In the genomic region with DNA sequence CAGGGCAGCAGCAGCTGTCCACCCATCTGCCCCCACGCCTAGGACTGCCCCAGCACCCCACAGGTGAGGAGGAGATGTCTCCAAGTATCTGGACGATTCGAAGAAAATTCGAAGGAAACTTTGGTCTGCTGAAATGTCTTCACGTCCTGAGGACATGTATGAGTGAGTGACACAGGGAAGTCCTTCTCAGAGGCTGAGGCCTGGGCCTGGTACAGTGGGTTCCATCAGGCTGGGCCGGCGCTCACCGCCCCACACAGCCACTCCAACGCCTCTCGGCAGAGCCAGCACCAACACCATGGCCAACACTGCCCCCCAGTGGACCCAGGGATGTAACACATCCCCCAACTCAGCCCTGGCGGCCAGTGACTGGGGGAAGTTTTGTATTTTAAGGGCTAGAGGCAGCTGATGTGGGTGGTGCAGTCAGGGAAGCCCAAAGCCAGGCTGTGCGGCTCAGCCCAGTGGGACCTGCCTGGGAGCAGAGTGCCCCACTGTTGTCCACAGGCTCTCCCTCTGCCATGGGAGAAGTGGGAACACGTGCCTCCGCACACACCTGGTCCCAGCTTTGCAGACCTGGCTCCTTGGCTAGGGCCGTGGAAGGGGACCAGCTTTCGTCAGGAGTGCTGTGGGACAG, we compare ENCODE assay signal across 1 cellular context.
TF ChIP-seq lines count a peak whose summit lies in the region.

No MANE protein-coding gene starts in this region.

TF ChIP-seq in HepG2, 621 proteins besides CTCF, POLR2A, EP300 and RAD21 (continued from another document and continues in another):
- TF ChIP-seq ZNF260 (CRISPR knock-in tag; IDR thresholded peaks at IDR 0.05; ENCODE audit: borderline replicate concordance, low read depth): no peak
- TF ChIP-seq, protein P1, sequence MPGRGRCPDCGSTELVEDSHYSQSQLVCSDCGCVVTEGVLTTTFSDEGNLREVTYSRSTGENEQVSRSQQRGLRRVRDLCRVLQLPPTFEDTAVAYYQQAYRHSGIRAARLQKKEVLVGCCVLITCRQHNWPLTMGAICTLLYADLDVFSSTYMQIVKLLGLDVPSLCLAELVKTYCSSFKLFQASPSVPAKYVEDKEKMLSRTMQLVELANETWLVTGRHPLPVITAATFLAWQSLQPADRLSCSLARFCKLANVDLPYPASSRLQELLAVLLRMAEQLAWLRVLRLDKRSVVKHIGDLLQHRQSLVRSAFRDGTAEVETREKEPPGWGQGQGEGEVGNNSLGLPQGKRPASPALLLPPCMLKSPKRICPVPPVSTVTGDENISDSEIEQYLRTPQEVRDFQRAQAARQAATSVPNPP (CRISPR knock-in tag; IDR thresholded peaks at IDR 0.05): no peak
- TF ChIP-seq, protein P2, sequence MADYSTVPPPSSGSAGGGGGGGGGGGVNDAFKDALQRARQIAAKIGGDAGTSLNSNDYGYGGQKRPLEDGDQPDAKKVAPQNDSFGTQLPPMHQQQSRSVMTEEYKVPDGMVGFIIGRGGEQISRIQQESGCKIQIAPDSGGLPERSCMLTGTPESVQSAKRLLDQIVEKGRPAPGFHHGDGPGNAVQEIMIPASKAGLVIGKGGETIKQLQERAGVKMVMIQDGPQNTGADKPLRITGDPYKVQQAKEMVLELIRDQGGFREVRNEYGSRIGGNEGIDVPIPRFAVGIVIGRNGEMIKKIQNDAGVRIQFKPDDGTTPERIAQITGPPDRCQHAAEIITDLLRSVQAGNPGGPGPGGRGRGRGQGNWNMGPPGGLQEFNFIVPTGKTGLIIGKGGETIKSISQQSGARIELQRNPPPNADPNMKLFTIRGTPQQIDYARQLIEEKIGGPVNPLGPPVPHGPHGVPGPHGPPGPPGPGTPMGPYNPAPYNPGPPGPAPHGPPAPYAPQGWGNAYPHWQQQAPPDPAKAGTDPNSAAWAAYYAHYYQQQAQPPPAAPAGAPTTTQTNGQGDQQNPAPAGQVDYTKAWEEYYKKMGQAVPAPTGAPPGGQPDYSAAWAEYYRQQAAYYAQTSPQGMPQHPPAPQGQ (CRISPR knock-in tag; IDR thresholded peaks at IDR 0.05; ENCODE audit: borderline replicate concordance): no peak
- peak; percentile 76 for TF ChIP-seq RXRA (CRISPR knock-in tag; IDR thresholded peaks at IDR 0.05)
- no peak for TF ChIP-seq ZNF878 (CRISPR knock-in tag; IDR thresholded peaks at IDR 0.05)
- TF ChIP-seq, protein P3, sequence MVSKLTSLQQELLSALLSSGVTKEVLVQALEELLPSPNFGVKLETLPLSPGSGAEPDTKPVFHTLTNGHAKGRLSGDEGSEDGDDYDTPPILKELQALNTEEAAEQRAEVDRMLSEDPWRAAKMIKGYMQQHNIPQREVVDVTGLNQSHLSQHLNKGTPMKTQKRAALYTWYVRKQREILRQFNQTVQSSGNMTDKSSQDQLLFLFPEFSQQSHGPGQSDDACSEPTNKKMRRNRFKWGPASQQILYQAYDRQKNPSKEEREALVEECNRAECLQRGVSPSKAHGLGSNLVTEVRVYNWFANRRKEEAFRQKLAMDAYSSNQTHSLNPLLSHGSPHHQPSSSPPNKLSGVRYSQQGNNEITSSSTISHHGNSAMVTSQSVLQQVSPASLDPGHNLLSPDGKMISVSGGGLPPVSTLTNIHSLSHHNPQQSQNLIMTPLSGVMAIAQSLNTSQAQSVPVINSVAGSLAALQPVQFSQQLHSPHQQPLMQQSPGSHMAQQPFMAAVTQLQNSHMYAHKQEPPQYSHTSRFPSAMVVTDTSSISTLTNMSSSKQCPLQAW (CRISPR knock-in tag; IDR thresholded peaks at IDR 0.05): 0 out of 2 replicates have a peak, but pooled peaks have one; percentile 40
- no peak for TF ChIP-seq HNF4G (IDR thresholded peaks at IDR 0.05; ENCODE audit: borderline replicate concordance, low read depth, low read length)
- TF ChIP-seq HNF4G (CRISPR knock-in tag; IDR thresholded peaks at IDR 0.05; ENCODE audit: borderline replicate concordance, low read depth): no peak
- TF ChIP-seq, protein P4, sequence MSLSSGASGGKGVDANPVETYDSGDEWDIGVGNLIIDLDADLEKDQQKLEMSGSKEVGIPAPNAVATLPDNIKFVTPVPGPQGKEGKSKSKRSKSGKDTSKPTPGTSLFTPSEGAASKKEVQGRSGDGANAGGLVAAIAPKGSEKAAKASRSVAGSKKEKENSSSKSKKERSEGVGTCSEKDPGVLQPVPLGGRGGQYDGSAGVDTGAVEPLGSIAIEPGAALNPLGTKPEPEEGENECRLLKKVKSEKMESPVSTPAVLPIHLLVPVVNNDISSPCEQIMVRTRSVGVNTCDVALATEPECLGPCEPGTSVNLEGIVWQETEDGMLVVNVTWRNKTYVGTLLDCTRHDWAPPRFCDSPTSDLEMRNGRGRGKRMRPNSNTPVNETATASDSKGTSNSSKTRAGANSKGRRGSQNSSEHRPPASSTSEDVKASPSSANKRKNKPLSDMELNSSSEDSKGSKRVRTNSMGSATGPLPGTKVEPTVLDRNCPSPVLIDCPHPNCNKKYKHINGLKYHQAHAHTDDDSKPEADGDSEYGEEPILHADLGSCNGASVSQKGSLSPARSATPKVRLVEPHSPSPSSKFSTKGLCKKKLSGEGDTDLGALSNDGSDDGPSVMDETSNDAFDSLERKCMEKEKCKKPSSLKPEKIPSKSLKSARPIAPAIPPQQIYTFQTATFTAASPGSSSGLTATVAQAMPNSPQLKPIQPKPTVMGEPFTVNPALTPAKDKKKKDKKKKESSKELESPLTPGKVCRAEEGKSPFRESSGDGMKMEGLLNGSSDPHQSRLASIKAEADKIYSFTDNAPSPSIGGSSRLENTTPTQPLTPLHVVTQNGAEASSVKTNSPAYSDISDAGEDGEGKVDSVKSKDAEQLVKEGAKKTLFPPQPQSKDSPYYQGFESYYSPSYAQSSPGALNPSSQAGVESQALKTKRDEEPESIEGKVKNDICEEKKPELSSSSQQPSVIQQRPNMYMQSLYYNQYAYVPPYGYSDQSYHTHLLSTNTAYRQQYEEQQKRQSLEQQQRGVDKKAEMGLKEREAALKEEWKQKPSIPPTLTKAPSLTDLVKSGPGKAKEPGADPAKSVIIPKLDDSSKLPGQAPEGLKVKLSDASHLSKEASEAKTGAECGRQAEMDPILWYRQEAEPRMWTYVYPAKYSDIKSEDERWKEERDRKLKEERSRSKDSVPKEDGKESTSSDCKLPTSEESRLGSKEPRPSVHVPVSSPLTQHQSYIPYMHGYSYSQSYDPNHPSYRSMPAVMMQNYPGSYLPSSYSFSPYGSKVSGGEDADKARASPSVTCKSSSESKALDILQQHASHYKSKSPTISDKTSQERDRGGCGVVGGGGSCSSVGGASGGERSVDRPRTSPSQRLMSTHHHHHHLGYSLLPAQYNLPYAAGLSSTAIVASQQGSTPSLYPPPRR (CRISPR knock-in tag; IDR thresholded peaks at IDR 0.05; ENCODE audit: borderline replicate concordance): 0 out of 2 replicates have a peak, but pooled peaks have one; percentile 28
- TF ChIP-seq, protein P5, sequence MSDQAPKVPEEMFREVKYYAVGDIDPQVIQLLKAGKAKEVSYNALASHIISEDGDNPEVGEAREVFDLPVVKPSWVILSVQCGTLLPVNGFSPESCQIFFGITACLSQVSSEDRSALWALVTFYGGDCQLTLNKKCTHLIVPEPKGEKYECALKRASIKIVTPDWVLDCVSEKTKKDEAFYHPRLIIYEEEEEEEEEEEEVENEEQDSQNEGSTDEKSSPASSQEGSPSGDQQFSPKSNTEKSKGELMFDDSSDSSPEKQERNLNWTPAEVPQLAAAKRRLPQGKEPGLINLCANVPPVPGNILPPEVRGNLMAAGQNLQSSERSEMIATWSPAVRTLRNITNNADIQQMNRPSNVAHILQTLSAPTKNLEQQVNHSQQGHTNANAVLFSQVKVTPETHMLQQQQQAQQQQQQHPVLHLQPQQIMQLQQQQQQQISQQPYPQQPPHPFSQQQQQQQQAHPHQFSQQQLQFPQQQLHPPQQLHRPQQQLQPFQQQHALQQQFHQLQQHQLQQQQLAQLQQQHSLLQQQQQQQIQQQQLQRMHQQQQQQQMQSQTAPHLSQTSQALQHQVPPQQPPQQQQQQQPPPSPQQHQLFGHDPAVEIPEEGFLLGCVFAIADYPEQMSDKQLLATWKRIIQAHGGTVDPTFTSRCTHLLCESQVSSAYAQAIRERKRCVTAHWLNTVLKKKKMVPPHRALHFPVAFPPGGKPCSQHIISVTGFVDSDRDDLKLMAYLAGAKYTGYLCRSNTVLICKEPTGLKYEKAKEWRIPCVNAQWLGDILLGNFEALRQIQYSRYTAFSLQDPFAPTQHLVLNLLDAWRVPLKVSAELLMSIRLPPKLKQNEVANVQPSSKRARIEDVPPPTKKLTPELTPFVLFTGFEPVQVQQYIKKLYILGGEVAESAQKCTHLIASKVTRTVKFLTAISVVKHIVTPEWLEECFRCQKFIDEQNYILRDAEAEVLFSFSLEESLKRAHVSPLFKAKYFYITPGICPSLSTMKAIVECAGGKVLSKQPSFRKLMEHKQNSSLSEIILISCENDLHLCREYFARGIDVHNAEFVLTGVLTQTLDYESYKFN (CRISPR knock-in tag; conservative IDR thresholded peaks at IDR 0.05): 0 out of 2 replicates have a peak, but pooled peaks have one; percentile 36
- TF ChIP-seq ZIK1 (CRISPR knock-in tag; IDR thresholded peaks at IDR 0.05; ENCODE audit: borderline replicate concordance, low read depth): no peak
- TF ChIP-seq REPIN1 (CRISPR knock-in tag; IDR thresholded peaks at IDR 0.05; ENCODE audit: borderline replicate concordance, low read depth): peak; percentile 86
- no peak for TF ChIP-seq U2AF2 (IDR thresholded peaks at IDR 0.05; ENCODE audit: low read depth, low read length)
- TF ChIP-seq, protein P6, sequence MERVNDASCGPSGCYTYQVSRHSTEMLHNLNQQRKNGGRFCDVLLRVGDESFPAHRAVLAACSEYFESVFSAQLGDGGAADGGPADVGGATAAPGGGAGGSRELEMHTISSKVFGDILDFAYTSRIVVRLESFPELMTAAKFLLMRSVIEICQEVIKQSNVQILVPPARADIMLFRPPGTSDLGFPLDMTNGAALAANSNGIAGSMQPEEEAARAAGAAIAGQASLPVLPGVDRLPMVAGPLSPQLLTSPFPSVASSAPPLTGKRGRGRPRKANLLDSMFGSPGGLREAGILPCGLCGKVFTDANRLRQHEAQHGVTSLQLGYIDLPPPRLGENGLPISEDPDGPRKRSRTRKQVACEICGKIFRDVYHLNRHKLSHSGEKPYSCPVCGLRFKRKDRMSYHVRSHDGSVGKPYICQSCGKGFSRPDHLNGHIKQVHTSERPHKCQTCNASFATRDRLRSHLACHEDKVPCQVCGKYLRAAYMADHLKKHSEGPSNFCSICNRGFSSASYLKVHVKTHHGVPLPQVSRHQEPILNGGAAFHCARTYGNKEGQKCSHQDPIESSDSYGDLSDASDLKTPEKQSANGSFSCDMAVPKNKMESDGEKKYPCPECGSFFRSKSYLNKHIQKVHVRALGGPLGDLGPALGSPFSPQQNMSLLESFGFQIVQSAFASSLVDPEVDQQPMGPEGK (CRISPR knock-in tag; IDR thresholded peaks at IDR 0.05): peak; percentile 61; the same call in 1 of the 2 replicates
- TF ChIP-seq MXD4 (CRISPR knock-in tag; IDR thresholded peaks at IDR 0.05): no peak
- peak; percentile 25; the same call in 1 of the 2 replicates for TF ChIP-seq RCOR2 (CRISPR knock-in tag; IDR thresholded peaks at IDR 0.05)
- no peak for TF ChIP-seq ZNF570 (CRISPR knock-in tag; IDR thresholded peaks at IDR 0.05; ENCODE audit: borderline replicate concordance)
- TF ChIP-seq ZNF335 (CRISPR knock-in tag; IDR thresholded peaks at IDR 0.05): 0 out of 2 replicates have a peak, but pooled peaks have one; percentile 46
- no peak for TF ChIP-seq NONO (IDR thresholded peaks at IDR 0.05)
- TF ChIP-seq NONO (CRISPR knock-in tag; conservative IDR thresholded peaks at IDR 0.05): no peak; the same call in 1 of the 2 replicates
- peak; percentile 61 for TF ChIP-seq RBM39 (IDR thresholded peaks at IDR 0.05; ENCODE audit: low read depth, low read length, poor library complexity, severe bottlenecking)
- TF ChIP-seq MBD4 (IDR thresholded peaks at IDR 0.05; ENCODE audit: borderline replicate concordance, low read length): no peak
- TF ChIP-seq, protein P7, sequence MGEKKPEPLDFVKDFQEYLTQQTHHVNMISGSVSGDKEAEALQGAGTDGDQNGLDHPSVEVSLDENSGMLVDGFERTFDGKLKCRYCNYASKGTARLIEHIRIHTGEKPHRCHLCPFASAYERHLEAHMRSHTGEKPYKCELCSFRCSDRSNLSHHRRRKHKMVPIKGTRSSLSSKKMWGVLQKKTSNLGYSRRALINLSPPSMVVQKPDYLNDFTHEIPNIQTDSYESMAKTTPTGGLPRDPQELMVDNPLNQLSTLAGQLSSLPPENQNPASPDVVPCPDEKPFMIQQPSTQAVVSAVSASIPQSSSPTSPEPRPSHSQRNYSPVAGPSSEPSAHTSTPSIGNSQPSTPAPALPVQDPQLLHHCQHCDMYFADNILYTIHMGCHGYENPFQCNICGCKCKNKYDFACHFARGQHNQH (CRISPR knock-in tag; IDR thresholded peaks at IDR 0.05): peak; percentile 88; the same call in 1 of the 2 replicates
- TF ChIP-seq ZNF660 (CRISPR knock-in tag; IDR thresholded peaks at IDR 0.05; ENCODE audit: borderline replicate concordance, low read depth): no peak
- TF ChIP-seq IRX3 (CRISPR knock-in tag; IDR thresholded peaks at IDR 0.05; ENCODE audit: borderline replicate concordance, low read depth): 0 out of 2 replicates have a peak, but pooled peaks have one; percentile 69
- TF ChIP-seq ZNF766 (CRISPR knock-in tag; IDR thresholded peaks at IDR 0.05; ENCODE audit: borderline replicate concordance): 0 out of 2 replicates have a peak, but pooled peaks have one; percentile 63
- TF ChIP-seq, protein P8, sequence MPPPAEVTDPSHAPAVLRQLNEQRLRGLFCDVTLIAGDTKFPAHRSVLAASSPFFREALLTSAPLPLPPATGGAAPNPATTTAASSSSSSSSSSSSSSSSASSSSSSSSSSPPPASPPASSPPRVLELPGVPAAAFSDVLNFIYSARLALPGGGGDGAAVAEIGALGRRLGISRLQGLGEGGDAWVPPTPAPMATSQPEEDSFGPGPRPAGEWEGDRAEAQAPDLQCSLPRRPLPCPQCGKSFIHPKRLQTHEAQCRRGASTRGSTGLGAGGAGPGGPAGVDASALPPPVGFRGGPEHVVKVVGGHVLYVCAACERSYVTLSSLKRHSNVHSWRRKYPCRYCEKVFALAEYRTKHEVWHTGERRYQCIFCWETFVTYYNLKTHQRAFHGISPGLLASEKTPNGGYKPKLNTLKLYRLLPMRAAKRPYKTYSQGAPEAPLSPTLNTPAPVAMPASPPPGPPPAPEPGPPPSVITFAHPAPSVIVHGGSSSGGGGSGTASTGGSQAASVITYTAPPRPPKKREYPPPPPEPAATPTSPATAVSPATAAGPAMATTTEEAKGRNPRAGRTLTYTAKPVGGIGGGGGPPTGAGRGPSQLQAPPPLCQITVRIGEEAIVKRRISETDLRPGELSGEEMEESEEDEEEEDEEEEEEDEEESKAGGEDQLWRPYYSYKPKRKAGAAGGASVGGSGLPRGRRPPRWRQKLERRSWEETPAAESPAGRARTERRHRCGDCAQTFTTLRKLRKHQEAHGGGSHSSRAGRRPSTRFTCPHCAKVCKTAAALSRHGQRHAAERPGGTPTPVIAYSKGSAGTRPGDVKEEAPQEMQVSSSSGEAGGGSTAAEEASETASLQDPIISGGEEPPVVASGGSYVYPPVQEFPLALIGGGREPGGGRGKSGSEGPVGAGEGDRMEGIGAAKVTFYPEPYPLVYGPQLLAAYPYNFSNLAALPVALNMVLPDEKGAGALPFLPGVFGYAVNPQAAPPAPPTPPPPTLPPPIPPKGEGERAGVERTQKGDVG (CRISPR knock-in tag; IDR thresholded peaks at IDR 0.05; ENCODE audit: borderline replicate concordance): peak; percentile 50; the same call in 1 of the 2 replicates
- TF ChIP-seq, protein P9, sequence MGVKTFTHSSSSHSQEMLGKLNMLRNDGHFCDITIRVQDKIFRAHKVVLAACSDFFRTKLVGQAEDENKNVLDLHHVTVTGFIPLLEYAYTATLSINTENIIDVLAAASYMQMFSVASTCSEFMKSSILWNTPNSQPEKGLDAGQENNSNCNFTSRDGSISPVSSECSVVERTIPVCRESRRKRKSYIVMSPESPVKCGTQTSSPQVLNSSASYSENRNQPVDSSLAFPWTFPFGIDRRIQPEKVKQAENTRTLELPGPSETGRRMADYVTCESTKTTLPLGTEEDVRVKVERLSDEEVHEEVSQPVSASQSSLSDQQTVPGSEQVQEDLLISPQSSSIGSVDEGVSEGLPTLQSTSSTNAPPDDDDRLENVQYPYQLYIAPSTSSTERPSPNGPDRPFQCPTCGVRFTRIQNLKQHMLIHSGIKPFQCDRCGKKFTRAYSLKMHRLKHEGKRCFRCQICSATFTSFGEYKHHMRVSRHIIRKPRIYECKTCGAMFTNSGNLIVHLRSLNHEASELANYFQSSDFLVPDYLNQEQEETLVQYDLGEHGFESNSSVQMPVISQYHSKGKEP (CRISPR knock-in tag; IDR thresholded peaks at IDR 0.05): no peak
